In genomic region chrX:108437789-108438623, GRCh38 we compare ENCODE assay signal across 8 cellular contexts. TPM values are rescaled to one million over a fixed set of nuclear protein-coding genes. Genes with fewer than 3 reads are reported as not detected.
DNase-seq lines count a peak whose midpoint lies in the region; FAIRE-seq and TF ChIP-seq lines count a peak whose summit lies in the region.

Gene COL4A6, minus strand, starts transcription at chrX:108438422. Its CDS starts 226 bp downstream, at chrX:108438196.

- no peak for TF ChIP-seq CTCF in MM.1S (IDR thresholded peaks at IDR 0.05; ENCODE audit: low read length)
- no peak for TF ChIP-seq CTCF in coronary artery (IDR thresholded peaks at IDR 0.05)
- no peak for TF ChIP-seq CTCF in keratinocyte (optimal IDR thresholded peaks at IDR 0.05 in 1 of 3, IDR thresholded peaks at IDR 0.05 in 1 of 3, conservative IDR thresholded peaks at IDR 0.05 in 1 of 3; ENCODE audit: extremely low read depth in 1 of 3, insufficient read depth in 2 of 3, low read length in 3 of 3)
- TF ChIP-seq CTCF in thyroid gland (IDR thresholded peaks at IDR 0.05): no peak

- intact Hi-C loops in thyroid gland (cut with DNase I): no loop called here

- no peaks in the 10 kb centered on the region for H3K9me2 ChIP-seq in MM.1S (replicated peaks; ENCODE audit: insufficient read depth, low read length)
- H3K9me2 ChIP-seq in Karpas-422 (replicated peaks; ENCODE audit: insufficient read depth, low read length): no peaks in the 10 kb centered on the region

- H2AFZ ChIP-seq in MM.1S (ENCODE audit: low read length) (peak within 1 kb of the TSS; percentile 82), keratinocyte (ENCODE audit: control insufficient read depth, low read length) (peak within 1 kb of the TSS; percentile 56), Karpas-422 (ENCODE audit: low read length) (no peak within 1 kb of the TSS)

- no peaks in the 10 kb centered on the region for H3F3A ChIP-seq in MM.1S (ENCODE audit: insufficient read depth, low read length)

- DNase-seq in MM.1S (no peak), coronary artery (ENCODE audit: low spot score) (no peak), keratinocyte (ENCODE audit: low read depth, low spot score) (peak; percentile 13), thyroid gland (peak; percentile 28 to 37), SW 1271 (lab: John Stamatoyannopoulos, UW) (no peak), Karpas-422 (no peak), NCI-H345 treated with DMSO at 0.1 percent for 48 hours (lab: John Stamatoyannopoulos, UW; ENCODE audit: unreplicated experiment) (no peak)
- no peak for DNase-seq in activated CD4-positive, alpha-beta T cell treated with anti-CD3 and anti-CD28 coated beads for 1 hour

- WGBS in thyroid gland, 2 donors: 10 to 14% methylated on average over 18 of the region's 28 CpGs

- H3K4me1 ChIP-seq in MM.1S (ENCODE audit: low read length) (no peaks in the 10 kb centered on the region), keratinocyte (ENCODE audit: control insufficient read depth, extremely low read depth, insufficient read depth, low read length) (no peaks in the 10 kb centered on the region), thyroid gland (no peaks in the 10 kb centered on the region), Karpas-422 (ENCODE audit: low read length) (no peaks in the 10 kb centered on the region)

- no peak within 1 kb of the TSS for H3K27ac ChIP-seq in MM.1S (ENCODE audit: low read length)
- H3K27ac ChIP-seq in coronary artery: peak within 1 kb of the TSS in 1 of 2 donors; percentile 8
- peak within 1 kb of the TSS; percentile 78 for H3K27ac ChIP-seq in keratinocyte (ENCODE audit: control insufficient read depth, insufficient read depth, low read length)
- no peak within 1 kb of the TSS for H3K27ac ChIP-seq in thyroid gland
- H3K27ac ChIP-seq in Karpas-422 (ENCODE audit: low read length): no peak within 1 kb of the TSS

- H3K36me3 ChIP-seq in MM.1S (replicated peaks; ENCODE audit: insufficient read depth, low read length) (no peaks in the 10 kb centered on the region), keratinocyte (ENCODE audit: control insufficient read depth in 2 of 2, extremely low read depth in 1 of 2, insufficient read depth in 2 of 2, low read length in 2 of 2) (no peaks in the 10 kb centered on the region), thyroid gland (no peaks in the 10 kb centered on the region), Karpas-422 (ENCODE audit: insufficient read depth, low read length) (no peaks in the 10 kb centered on the region)

- H3K9me1 ChIP-seq in keratinocyte (ENCODE audit: control insufficient read depth, extremely low read depth, insufficient read depth, low read length): no peaks in the 10 kb centered on the region

- peak; percentile 76 for FAIRE-seq in keratinocyte (lab: Jason Lieb, UNC)

- H3K9me3 ChIP-seq in MM.1S (replicated peaks; ENCODE audit: insufficient read depth, low read length) (no peaks in the 10 kb centered on the region), keratinocyte (ENCODE audit: control insufficient read depth, low read depth, low read length) (no peaks in the 10 kb centered on the region), thyroid gland (no peaks in the 10 kb centered on the region), Karpas-422 (ENCODE audit: low read length) (no peaks in the 10 kb centered on the region)

- H3K4me2 ChIP-seq in MM.1S (ENCODE audit: low read depth, low read length): peak within 1 kb of the TSS; percentile 63; the same call in 1 of the 2 replicates
- H3K4me2 ChIP-seq in keratinocyte (ENCODE audit: control insufficient read depth, extremely low read depth, insufficient read depth, low read depth, low read length): peak within 1 kb of the TSS; percentile 81
- no peak within 1 kb of the TSS for H3K4me2 ChIP-seq in Karpas-422 (ENCODE audit: low read depth, low read length, poor library complexity, severe bottlenecking)

- H4K20me1 ChIP-seq in MM.1S (ENCODE audit: insufficient read depth, low read length) (no peaks in the 10 kb centered on the region), keratinocyte (ENCODE audit: control insufficient read depth, extremely low read depth, insufficient read depth, low read length) (no peaks in the 10 kb centered on the region), Karpas-422 (ENCODE audit: insufficient read depth, low read depth, low read length) (no peaks in the 10 kb centered on the region)

- H3K79me2 ChIP-seq in MM.1S (ENCODE audit: low read length) (no peaks in the 10 kb centered on the region), keratinocyte (ENCODE audit: control insufficient read depth, insufficient read depth, low read length) (peaks cover 39% of the 10 kb centered on the region), Karpas-422 (ENCODE audit: low read length) (no peaks in the 10 kb centered on the region)

- dilution Hi-C loops in keratinocyte (cut with MboI; ENCODE audit: extremely low pct_ligation_motif_present, low sequenced_read_pairs): no loop called here

- no peak for TF ChIP-seq POLR2A in thyroid gland (IDR thresholded peaks at IDR 0.05)

- H3K27me3 ChIP-seq in MM.1S (replicated peaks; ENCODE audit: insufficient read depth, low read length) (no peaks in the 10 kb centered on the region), keratinocyte (ENCODE audit: control insufficient read depth, extremely low read depth, insufficient read depth, low read length) (peaks cover 8% of the 10 kb centered on the region), thyroid gland (no peaks in the 10 kb centered on the region), Karpas-422 (ENCODE audit: low read length) (no peaks in the 10 kb centered on the region)

- no peak within 1 kb of the TSS for H3K9ac ChIP-seq in MM.1S (ENCODE audit: low read length)
- peak within 1 kb of the TSS; percentile 77 for H3K9ac ChIP-seq in keratinocyte (ENCODE audit: control insufficient read depth, extremely low read depth, insufficient read depth, low read length)
- no peak within 1 kb of the TSS for H3K9ac ChIP-seq in Karpas-422 (ENCODE audit: low read length)

- 0 out of 2 replicates have a peak within 1 kb of the TSS, but pooled peaks have one; percentile 65 for H3K4me3 ChIP-seq in MM.1S (ENCODE audit: low read length)
- H3K4me3 ChIP-seq in coronary artery: peak within 1 kb of the TSS; percentile 68
- H3K4me3 ChIP-seq in keratinocyte (ENCODE audit: control insufficient read depth in 2 of 3, extremely low read depth in 1 of 3, insufficient read depth in 2 of 3, low read depth in 1 of 3, low read length in 3 of 3): peak within 1 kb of the TSS; percentile 64 to 80 (median 70)
- H3K4me3 ChIP-seq in thyroid gland (replicated peaks in 1 of 3): no peak within 1 kb of the TSS
- H3K4me3 ChIP-seq in Karpas-422 (ENCODE audit: low read length): no peak within 1 kb of the TSS

RNA-seq across cellular contexts. Expression of gene COL4A6, which starts in this region (rescaled TPM):
- polyA plus RNA-seq in keratinocyte: 15.4 to 25.0 TPM (median 18.8 TPM) in 3 replicates
- polyA plus RNA-seq in keratinocyte (2011; ENCODE audit: low read depth): 3.9 TPM
- polyA plus RNA-seq in keratinocyte (2011; cell fraction: cytosol; rRNA removed): 8.4 and 10.5 TPM in 2 replicates
- polyA plus RNA-seq in keratinocyte (2011; cell fraction: nucleus; rRNA removed): 62.3 and 71.9 TPM in 2 replicates
- 8.9 and 14.6 TPM in 2 replicates for polyA plus RNA-seq in keratinocyte (2012; ENCODE audit: low replicate concordance)
- polyA minus RNA-seq in keratinocyte: 9.4 to 27.0 TPM (median 23.9 TPM) in 3 replicates
- 12.5 TPM for polyA minus RNA-seq in keratinocyte (2011; cell fraction: cytosol; rRNA and poly(A)+ RNA removed)
- 41.3 and 74.4 TPM in 2 replicates for polyA minus RNA-seq in keratinocyte (2011; cell fraction: nucleus; rRNA and poly(A)+ RNA removed)
- 1 to 10 TPM in 3 of 4 donors, under 1 TPM in 1; 0.27 to 1.5 (median 1.1) TPM for total RNA-seq in thyroid gland
- not detected in 2 replicates for total RNA-seq in Karpas-422 (2014; rRNA removed; shearing (Covaris generic); ENCODE audit: low replicate concordance)

Comparison
In these comparisons a context has a peak if more than half of its experiments do, and no peak if none do; other contexts are left out.
1. DNase-seq: peak in keratinocyte (single experiment) and thyroid gland (2 of 2); none in MM.1S (single experiment), coronary artery (single experiment), SW 1271 (0 of 2), activated CD4-positive, alpha-beta T cell treated with anti-CD3 and anti-CD28 coated beads for 1 hour (single experiment), Karpas-422 (single experiment) and NCI-H345 treated with DMSO at 0.1 percent for 48 hours (single experiment).
2. H3K4me3 ChIP-seq: peak in MM.1S (single experiment), coronary artery (single experiment) and keratinocyte (3 of 3); none in thyroid gland (0 of 3) and Karpas-422 (single experiment).